Comparison of ENCODE assay signal across 20 cellular contexts in genomic region chr15:35557012-35557411, GRCh38. TPM values are rescaled to one million over a fixed set of nuclear protein-coding genes. Genes with fewer than 3 reads are reported as not detected.
A peak's percentile ranks its signal among the peaks of the same experiment; 100 is the strongest.
DNase-seq lines count a peak whose midpoint lies in the region; ATAC-seq, FAIRE-seq and TF ChIP-seq lines count a peak whose summit lies in the region.
"Had no signal": no experiment of that assay in that cellular context is flagged by ENCODE, and none has a peak within 500 bp of the region (broad histone marks: within the 10 kb centered on the region; RNA-seq: fewer than 3 reads in every experiment).

No MANE protein-coding gene starts in this region.

- CTCF ChIA-PET in PC-3 (lab: Charles Lee): no interaction called here
- CTCF ChIA-PET in GM10248 (lab: Yijun Ruan, JAX): interaction anchor here (1.2 kb wide), 1 partner anchor 13 kb away, joined by 3 read pairs; no protein-coding TSS in a partner anchor

- BruUV-seq in PC-3 (replicated peaks; lab: Mats Ljungman, UMichigan): no TSS peak

- in situ Hi-C loops in brain microvascular endothelial cell (cut with HindIII; ENCODE audit: low pct_ligation_motif_present, low sequenced_read_pairs): no loop called here

- H3K27me3 ChIP-seq in PC-3 (ENCODE audit: low read length) (no peaks in the 10 kb centered on the region), brain microvascular endothelial cell (replicated peaks) (no peaks in the 10 kb centered on the region), keratinocyte (ENCODE audit: control insufficient read depth, extremely low read depth, insufficient read depth, low read length) (no peaks in the 10 kb centered on the region), neural progenitor cell (no peaks in the 10 kb centered on the region)

- no peaks in the 10 kb centered on the region for H3K36me3 Mint-ChIP-seq in neural progenitor cell

- DNase-seq in H54 (ENCODE audit: insufficient read length, low spot score): no peak
- DNase-seq in PC-3: no peak
- no peak for DNase-seq in brain microvascular endothelial cell
- no peak for DNase-seq in keratinocyte (ENCODE audit: low read depth, low spot score)
- DNase-seq in GM10248 (ENCODE audit: extremely low spot score): no peak
- no peak for DNase-seq in dedifferentiated amniotic fluid mesenchymal stem cell (ENCODE audit: extremely low spot score)
- DNase-seq in neural progenitor cell (ENCODE audit: low spot score): no peak
- DNase-seq: DMS79, GDM1, H9, NCI-H1092, NCI-H1436, NCI-H187, NCI-H2081 treated with DMSO at 0.1 percent for 48 hours, NCI-H2171, NCI-H510A had no signal

- TF ChIP-seq CTCF in PC-3 (conservative IDR thresholded peaks at IDR 0.05; ENCODE audit: low read depth, low read length): no peak
- no peak for TF ChIP-seq CTCF in brain microvascular endothelial cell (IDR thresholded peaks at IDR 0.05; ENCODE audit: low read depth, low read length, missing control alignments)
- peak in 1 of 3 experiments; percentile 21 for TF ChIP-seq CTCF in keratinocyte (optimal IDR thresholded peaks at IDR 0.05 in 1 of 3, IDR thresholded peaks at IDR 0.05 in 1 of 3, conservative IDR thresholded peaks at IDR 0.05 in 1 of 3; ENCODE audit: extremely low read depth in 1 of 3, insufficient read depth in 2 of 3, low read length in 3 of 3)
- no peak for TF ChIP-seq CTCF in GM10248 (IDR thresholded peaks at IDR 0.05; ENCODE audit: control extremely low read depth, extremely low read depth, low read depth, missing control alignments)
- no peak for TF ChIP-seq CTCF in neural progenitor cell (IDR thresholded peaks at IDR 0.05)

- H2AFZ ChIP-seq in PC-3 (ENCODE audit: low read length) (no peak overlapping the region), keratinocyte (ENCODE audit: control insufficient read depth, low read length) (peak overlapping the region; percentile 64), neural progenitor cell (replicated peaks) (no peak overlapping the region)

- H3K4me3 ChIP-seq in PC-3 (ENCODE audit: low read length): no peak overlapping the region
- no peak overlapping the region for H3K4me3 ChIP-seq in brain microvascular endothelial cell (ENCODE audit: low read depth, low read length)
- no peak overlapping the region for H3K4me3 ChIP-seq in keratinocyte (ENCODE audit: control insufficient read depth in 2 of 3, extremely low read depth in 1 of 3, insufficient read depth in 2 of 3, low read depth in 1 of 3, low read length in 3 of 3)
- no peak overlapping the region for H3K4me3 ChIP-seq in neural progenitor cell

- H3K36me3 ChIP-seq in PC-3 (ENCODE audit: low read depth, low read length): no peaks in the 10 kb centered on the region
- H3K36me3 ChIP-seq in brain microvascular endothelial cell (replicated peaks): no peaks in the 10 kb centered on the region
- no peaks in the 10 kb centered on the region for H3K36me3 ChIP-seq in keratinocyte (ENCODE audit: control insufficient read depth in 2 of 2, extremely low read depth in 1 of 2, insufficient read depth in 2 of 2, low read length in 2 of 2)
- no peaks in the 10 kb centered on the region for H3K36me3 ChIP-seq in neural progenitor cell

- H4K20me1 ChIP-seq in PC-3 (ENCODE audit: low read length) (no peaks in the 10 kb centered on the region), keratinocyte (ENCODE audit: control insufficient read depth, extremely low read depth, insufficient read depth, low read length) (no peaks in the 10 kb centered on the region), neural progenitor cell (ENCODE audit: low read depth) (no peaks in the 10 kb centered on the region)

- POLR2A ChIA-PET in PC-3 (lab: Charles Lee; ENCODE audit: unreplicated experiment) (no interaction called here), GM10248 (lab: Yijun Ruan, JAX) (no interaction called here)

- H3K4me3 Mint-ChIP-seq in neural progenitor cell: no peak overlapping the region
- H3K4me3 Mint-ChIP-seq: H9, IgD-negative memory B cell had no signal

- no peaks in the 10 kb centered on the region for H3K4me1 Mint-ChIP-seq in neural progenitor cell

- peaks cover 11% of the 10 kb centered on the region for H3K4me1 ChIP-seq in PC-3 (ENCODE audit: insufficient read depth, low read length)
- H3K4me1 ChIP-seq in keratinocyte (ENCODE audit: control insufficient read depth, extremely low read depth, insufficient read depth, low read length): peaks cover 15% of the 10 kb centered on the region
- peaks cover 7% of the 10 kb centered on the region for H3K4me1 ChIP-seq in neural progenitor cell

- no peaks in the 10 kb centered on the region for H3K9me3 Mint-ChIP-seq in neural progenitor cell
- H3K9me3 Mint-ChIP-seq: H9, IgD-negative memory B cell had no signal

- H3K27ac Mint-ChIP-seq in neural progenitor cell: no peak overlapping the region
- H3K27ac Mint-ChIP-seq: H9, IgD-negative memory B cell had no signal

- H3K9me2 ChIP-seq in PC-3 (replicated peaks; ENCODE audit: low read length): no peaks in the 10 kb centered on the region

- peak overlapping the region; percentile 30 for H3K4me2 ChIP-seq in PC-3 (ENCODE audit: low read length)
- peak overlapping the region; percentile 69 for H3K4me2 ChIP-seq in keratinocyte (ENCODE audit: control insufficient read depth, extremely low read depth, insufficient read depth, low read depth, low read length)
- H3K4me2 ChIP-seq in neural progenitor cell: no peak overlapping the region

- dilution Hi-C loops in keratinocyte (cut with MboI; ENCODE audit: extremely low pct_ligation_motif_present, low sequenced_read_pairs): no loop called here

- no peaks in the 10 kb centered on the region for H3K79me2 ChIP-seq in PC-3 (ENCODE audit: low read length)
- H3K79me2 ChIP-seq in keratinocyte (ENCODE audit: control insufficient read depth, insufficient read depth, low read length): no peaks in the 10 kb centered on the region
- no peaks in the 10 kb centered on the region for H3K79me2 ChIP-seq in neural progenitor cell (ENCODE audit: low read depth)

- H3K9me1 ChIP-seq in keratinocyte (ENCODE audit: control insufficient read depth, extremely low read depth, insufficient read depth, low read length): no peaks in the 10 kb centered on the region

- no peaks in the 10 kb centered on the region for H3K9me3 ChIP-seq in PC-3 (ENCODE audit: low read length)
- no peaks in the 10 kb centered on the region for H3K9me3 ChIP-seq in keratinocyte (ENCODE audit: control insufficient read depth, low read depth, low read length)
- H3K9me3 ChIP-seq in neural progenitor cell (ENCODE audit: low read depth): no peaks in the 10 kb centered on the region

- intact Hi-C loops in PC-3 (cut with micrococcal nuclease): no loop called here

- H3K9ac ChIP-seq in PC-3 (ENCODE audit: low read length): no peak overlapping the region
- peak overlapping the region; percentile 30 for H3K9ac ChIP-seq in keratinocyte (ENCODE audit: control insufficient read depth, extremely low read depth, insufficient read depth, low read length)
- H3K9ac ChIP-seq in neural progenitor cell: no peak overlapping the region

- no peaks in the 10 kb centered on the region for H3F3A ChIP-seq in PC-3 (ENCODE audit: low read length, unreplicated experiment)
- H3F3A ChIP-seq in neural progenitor cell (ENCODE audit: low read depth): no peaks in the 10 kb centered on the region

- H3K27ac ChIP-seq in PC-3 (ENCODE audit: low read length): no peak overlapping the region
- peak overlapping the region; percentile 49 for H3K27ac ChIP-seq in brain microvascular endothelial cell
- peak overlapping the region; percentile 84 for H3K27ac ChIP-seq in keratinocyte (ENCODE audit: control insufficient read depth, insufficient read depth, low read length)
- no peak overlapping the region for H3K27ac ChIP-seq in neural progenitor cell

- ATAC-seq in PC-3: peak; percentile 22
- ATAC-seq in GM21619 (IDR thresholded peaks at IDR 0.05; ENCODE audit: unreplicated experiment): no peak

- H3K27me3 Mint-ChIP-seq in neural progenitor cell (ENCODE audit: insufficient read depth, low read depth): no peaks in the 10 kb centered on the region
- H3K27me3 Mint-ChIP-seq: IgD-negative memory B cell had no signal

- FAIRE-seq in H54 (lab: Jason Lieb, UNC): peak; percentile 6
- FAIRE-seq in keratinocyte (lab: Jason Lieb, UNC): no peak
- FAIRE-seq: GM12891, RCC 7860 had no signal

- TF ChIP-seq POLR2A in H54 (IDR thresholded peaks at IDR 0.05; ENCODE audit: low read depth, low read length): no peak

RNA-seq across cellular contexts. Expression of gene DPH6, which starts 11.0 kb away (rescaled TPM):
- total RNA-seq in PC-3 (2014; rRNA removed): 6.9 and 8.1 TPM in 2 replicates
- 8.5 to 13.6 TPM (median 12.7 TPM) in 3 replicates for polyA plus RNA-seq in keratinocyte
- polyA plus RNA-seq in keratinocyte (2011; ENCODE audit: low read depth): 2.7 TPM
- polyA plus RNA-seq in keratinocyte (2011; cell fraction: cytosol; rRNA removed): 10.1 and 11.3 TPM in 2 replicates
- 8.8 and 10.8 TPM in 2 replicates for polyA plus RNA-seq in keratinocyte (2011; cell fraction: nucleus; rRNA removed)
- polyA plus RNA-seq in keratinocyte (2012; ENCODE audit: low replicate concordance): 7.8 and 13.2 TPM in 2 replicates
- polyA minus RNA-seq in keratinocyte: 6.7 to 30.6 TPM (median 22.8 TPM) in 3 replicates
- polyA minus RNA-seq in keratinocyte (2011; cell fraction: cytosol; rRNA and poly(A)+ RNA removed): 7.1 TPM
- polyA minus RNA-seq in keratinocyte (2011; cell fraction: nucleus; rRNA and poly(A)+ RNA removed): 24.9 and 40.2 TPM in 2 replicates
- total RNA-seq in neural progenitor cell (ENCODE audit: low replicate concordance): 27.2 and 41.1 TPM in 2 replicates

Comparison
In these comparisons a context has a peak if more than half of its experiments do, and no peak if none do; other contexts are left out.
1. H3K27ac ChIP-seq: peak in brain microvascular endothelial cell (single experiment) and keratinocyte (single experiment); none in PC-3 (single experiment) and neural progenitor cell (single experiment).